Comparison of ENCODE assay signal across 12 cellular contexts in genomic region chr15:67413770-67414429, GRCh38.
A peak's percentile ranks its signal among the peaks of the same experiment; 100 is the strongest.
DNase-seq lines count a peak whose midpoint lies in the region; ATAC-seq, FAIRE-seq and TF ChIP-seq lines count a peak whose summit lies in the region.
"Had no signal": no experiment of that assay in that cellular context is flagged by ENCODE, and none has a peak within 500 bp of the region (broad histone marks: within the 10 kb centered on the region; RNA-seq: fewer than 3 reads in every experiment).

No MANE protein-coding gene starts in this region.

- H3K4me3 ChIP-seq in AG09309 (ENCODE audit: control insufficient read depth, low read depth, low read length): no peak overlapping the region
- H3K4me3 ChIP-seq in left lung: no peak overlapping the region

- intact Hi-C loops in left lung (cut with DNase I): no loop called here

- no peak overlapping the region for H3K27ac ChIP-seq in left lung

- no peaks in the 10 kb centered on the region for H3K4me1 ChIP-seq in left lung

- H3K27me3 ChIP-seq in left lung: no peaks in the 10 kb centered on the region

- peak; percentile 86 for ATAC-seq in left lung
- no peak for ATAC-seq in GM19023 (IDR thresholded peaks at IDR 0.05; ENCODE audit: unreplicated experiment)

- DNase-seq in AG09309 (ENCODE audit: low read depth) (peak; percentile 33), HTR-8/SVneo (ENCODE audit: insufficient read length, low spot score) (peak; percentile 76), amniotic epithelial cell (ENCODE audit: low read depth) (peak; percentile 79), left lung (no peak), ecto neural progenitor cell (ENCODE audit: low spot score) (no peak), NCI-H69 (lab: John Stamatoyannopoulos, UW) (no peak), GM19239 (ENCODE audit: insufficient read length, low spot score) (no peak)
- DNase-seq: activated CD4-positive, alpha-beta T cell treated with anti-CD3 and anti-CD28 coated beads for 4 hours; activated naive CD8-positive, alpha-beta T cell treated with anti-CD3 and anti-CD28 coated beads, Interleukin-2, amount 10 ng/mL, durations not matched to agents 7 days and 5 days; mammary epithelial cell; stimulated activated CD4-positive, alpha-beta T cell treated with anti-CD3 and anti-CD28 coated beads, Interleukin-15, amount 100 ng/mL, for 24 hours had no signal

- TF ChIP-seq CTCF in AG09309 (IDR thresholded peaks at IDR 0.05; ENCODE audit: control insufficient read depth, insufficient read depth, low read depth, low read length, missing control alignments) (no peak), left lung (IDR thresholded peaks at IDR 0.05) (no peak)

- no peaks in the 10 kb centered on the region for H3K9me3 ChIP-seq in left lung

- FAIRE-seq in HTR-8/SVneo (lab: Jason Lieb, UNC) (peak; percentile 55), GM19239 (lab: Jason Lieb, UNC) (no peak)

- no peaks in the 10 kb centered on the region for H3K36me3 ChIP-seq in left lung

Comparison
In these comparisons a context has a peak if more than half of its experiments do, and no peak if none do; other contexts are left out.
1. DNase-seq: peak in AG09309 (single experiment), HTR-8/SVneo (single experiment) and amniotic epithelial cell (single experiment); none in left lung (0 of 2), ecto neural progenitor cell (single experiment), NCI-H69 (single experiment) and GM19239 (single experiment).